Comparison of ENCODE assay signal across 26 cellular contexts in the genomic region with DNA sequence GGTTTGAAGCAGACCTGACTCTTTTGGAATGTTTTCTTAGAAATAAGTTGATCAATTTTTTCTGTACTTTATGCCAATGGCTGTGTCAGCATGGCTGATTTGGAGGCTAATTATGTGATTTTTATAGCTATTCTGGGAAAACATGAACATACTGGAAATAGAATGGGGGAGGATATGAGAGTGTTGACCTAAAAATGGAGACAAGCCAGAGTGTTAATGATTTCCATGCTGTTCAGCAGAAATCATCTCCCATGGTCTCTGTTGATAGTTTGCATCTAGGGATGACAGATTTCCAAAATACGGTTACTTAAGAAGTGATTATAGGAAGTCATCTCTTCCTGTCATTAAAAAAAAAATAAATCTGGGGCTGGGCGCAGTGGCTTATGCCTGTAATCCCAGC.
"Had no signal": no experiment of that assay in that cellular context is flagged by ENCODE, and none has a peak within 500 bp of the region (broad histone marks: within the 10 kb centered on the region; RNA-seq: fewer than 3 reads in every experiment).

No MANE protein-coding gene starts in this region.

- H3K36me3 ChIP-seq: ascending aorta, breast epithelium, cardiac muscle cell, colonic mucosa, esophagus squamous epithelium, gastroesophageal sphincter had no signal

- H3K27me3 ChIP-seq: ascending aorta, breast epithelium, colonic mucosa, esophagus squamous epithelium, gastroesophageal sphincter had no signal

- H3K9me3 ChIP-seq: ascending aorta, breast epithelium, colonic mucosa, esophagus squamous epithelium, gastroesophageal sphincter had no signal

- H3K4me3 ChIP-seq: ascending aorta, breast epithelium, cardiac muscle cell, colonic mucosa, esophagus squamous epithelium, gastroesophageal sphincter had no signal

- H3K4me1 ChIP-seq: ascending aorta, breast epithelium, colonic mucosa, esophagus squamous epithelium, gastroesophageal sphincter had no signal

- DNase-seq: activated CD4-positive, alpha-beta memory T cell treated with anti-CD3 and anti-CD28 coated beads, Interleukin-2, amount 10 ng/mL, durations not matched to agents 7 days and 5 days; activated CD4-positive, alpha-beta T cell treated with anti-CD3 and anti-CD28 coated beads for 1 hour; activated CD4-positive, alpha-beta T cell treated with anti-CD3 and anti-CD28 coated beads for 4 hours; activated CD4-positive, alpha-beta T cell treated with anti-CD3 and anti-CD28 coated beads, Interleukin-2, amount 10 ng/mL, durations not matched to agents 7 days and 5 days; activated CD4-positive, alpha-beta T cell treated with anti-CD3 and anti-CD28 coated beads, Interleukin-2, amount 50 U/mL, for 4 hours; activated CD8-positive, alpha-beta memory T cell treated with anti-CD3 and anti-CD28 coated beads, Interleukin-2, amount 50 U/mL, for 48 hours; activated gamma-delta T cell; activated naive CD4-positive, alpha-beta T cell; activated naive CD4-positive, alpha-beta T cell treated with anti-CD3 and anti-CD28 coated beads, Interleukin-2, amount 10 ng/mL, durations not matched to agents 7 days and 5 days; activated naive CD8-positive, alpha-beta T cell treated with anti-CD3 and anti-CD28 coated beads, Interleukin-2, amount 10 ng/mL, durations not matched to agents 7 days and 5 days; activated T-cell treated with anti-CD3 and anti-CD28 coated beads for 4 hours; activated T-cell treated with anti-CD3 and anti-CD28 coated beads, Interleukin-2, amount 50 U/mL, for 24 hours; activated T-cell treated with anti-CD3 and anti-CD28 coated beads, Interleukin-2, amount 50 U/mL, for 72 hours; central memory CD4-positive, alpha-beta T cell; cerebellar nuclear complex; colonic mucosa; effector CD8-positive, alpha-beta T cell; esophagus squamous epithelium; foreskin melanocyte; T-helper 2 cell had no signal

- H3K27ac ChIP-seq: ascending aorta, breast epithelium, cardiac muscle cell, colonic mucosa, epithelial cell of prostate, esophagus squamous epithelium, gastroesophageal sphincter, VCaP had no signal
